ENCODE assay signal across 25 cellular contexts in genomic region chr16:1457489-1458245, GRCh38. TPM values are rescaled to one million over a fixed set of nuclear protein-coding genes. Genes with fewer than 3 reads are reported as not detected.
"Had no signal": no experiment of that assay in that cellular context is flagged by ENCODE, and none has a peak within 500 bp of the region (broad histone marks: within the 10 kb centered on the region; RNA-seq: fewer than 3 reads in every experiment).

No MANE protein-coding gene starts in this region.

- H3K4me1 ChIP-seq: heart left ventricle, psoas muscle, tibial artery, upper lobe of left lung, uterus had no signal

- H3K4me3 ChIP-seq: heart left ventricle, mucosa of descending colon, psoas muscle, sigmoid colon, skin epidermis, tibial artery, upper lobe of left lung, uterus had no signal

- H3K9me3 Mint-ChIP-seq: stimulated activated naive CD8-positive, alpha-beta T cell treated with anti-CD3 and anti-CD28 coated beads, Interleukin-15, Interleukin-2, amounts not matched to agents 100 ng/mL and 50 ng/mL, for 24 hours had no signal

- H3K36me3 ChIP-seq: uterus had no signal

- H3K27ac Mint-ChIP-seq: stimulated activated naive CD8-positive, alpha-beta T cell treated with anti-CD3 and anti-CD28 coated beads, Interleukin-15, Interleukin-2, amounts not matched to agents 100 ng/mL and 50 ng/mL, for 24 hours had no signal

- H3K9me3 ChIP-seq: heart left ventricle, mucosa of descending colon, neutrophil, psoas muscle, sigmoid colon, tibial artery, upper lobe of left lung, uterus had no signal

- H3K4me3 Mint-ChIP-seq: stimulated activated naive CD8-positive, alpha-beta T cell treated with anti-CD3 and anti-CD28 coated beads, Interleukin-15, Interleukin-2, amounts not matched to agents 100 ng/mL and 50 ng/mL, for 24 hours had no signal

- ATAC-seq: esophagus mucosa, heart left ventricle, mucosa of descending colon had no signal

- H3K27me3 Mint-ChIP-seq: stimulated activated naive CD8-positive, alpha-beta T cell treated with anti-CD3 and anti-CD28 coated beads, Interleukin-15, Interleukin-2, amounts not matched to agents 100 ng/mL and 50 ng/mL, for 24 hours had no signal

- DNase-seq: effector memory CD4-positive, alpha-beta T cell; hippocampal formation; kidney glomerular epithelial cell; mucosa of descending colon; psoas muscle; retina; sigmoid colon; stimulated activated CD4-positive, alpha-beta T cell treated with anti-CD3 and anti-CD28 coated beads, Interleukin-12 subunit alpha, Interleukin-12 subunit beta, amount 100 ng/mL, for 4 hours; tibial artery; uterus had no signal

- H3K27ac ChIP-seq: heart left ventricle, neutrophil, psoas muscle, sigmoid colon, tibial artery, upper lobe of left lung, uterus had no signal

- H3K27me3 ChIP-seq: heart left ventricle, neutrophil, sigmoid colon, tibial artery, upper lobe of left lung, uterus had no signal

RNA-seq across cellular contexts. Expression of gene PERCC1, which starts 26.8 kb away (rescaled TPM):
- total RNA-seq: esophagus mucosa, fibroblast of lung, frontal cortex, glomerular endothelial cell, lung microvascular endothelial cell, myocyte, osteoblast, psoas muscle, sigmoid colon, temporal lobe, uterus had no signal
- polyA plus RNA-seq: fibroblast of lung, liver, neural cell had no signal

RNA-seq across cellular contexts. Expression of gene PTX4, which starts 31.1 kb away (rescaled TPM):
- total RNA-seq: esophagus mucosa, fibroblast of lung, frontal cortex, lung microvascular endothelial cell, mucosa of descending colon, myocyte, osteoblast, sigmoid colon, temporal lobe had no signal
- polyA plus RNA-seq: fibroblast of lung, liver, neural cell, sigmoid colon had no signal
